12 cellular contexts compared by ENCODE assay signal in the genomic region with DNA sequence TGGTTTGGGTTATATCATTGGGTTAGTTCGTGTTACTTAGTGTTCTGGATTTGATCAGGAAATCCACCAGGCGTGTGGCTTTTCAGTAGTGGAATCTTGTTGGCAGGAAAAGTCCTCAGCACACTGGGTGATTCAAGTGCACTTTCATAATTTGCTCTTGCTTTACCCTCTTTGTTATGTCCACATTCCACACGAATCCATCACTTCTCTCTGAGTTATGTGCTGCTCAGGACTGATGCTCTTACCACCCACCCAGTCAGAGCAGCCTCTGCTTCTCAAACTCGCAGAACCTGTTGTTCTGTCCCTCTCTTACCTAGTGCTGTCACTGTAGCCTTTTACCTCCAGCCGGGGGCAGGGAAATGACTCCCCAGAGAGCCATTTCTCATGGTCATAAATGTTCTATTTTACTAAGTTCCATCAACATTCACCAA. TPM values are rescaled to one million over a fixed set of nuclear protein-coding genes. Genes with fewer than 3 reads are reported as not detected.
DNase-seq lines count a peak whose midpoint lies in the region; ATAC-seq, FAIRE-seq and TF ChIP-seq lines count a peak whose summit lies in the region.
"Had no signal": no experiment of that assay in that cellular context is flagged by ENCODE, and none has a peak within 500 bp of the region (broad histone marks: within the 10 kb centered on the region; RNA-seq: fewer than 3 reads in every experiment).

No MANE protein-coding gene starts in this region.

- no peak for TF ChIP-seq CTCF in nephron progenitor cell (IDR thresholded peaks at IDR 0.05)

- peak overlapping the region; percentile 5 for H3K27ac Mint-ChIP-seq in nephron progenitor cell

- no peak overlapping the region for H3K4me3 Mint-ChIP-seq in nephron progenitor cell

- H3K4me1 Mint-ChIP-seq in nephron progenitor cell = peaks cover 30% of the 10 kb centered on the region

- DNase-seq in EH (ENCODE audit: low read depth) (peak; percentile 83), NCI-H1930 (lab: John Stamatoyannopoulos, UW) (peak; percentile 36 to 66), epithelial cell of prostate (ENCODE audit: low read depth, low spot score) (peak; percentile 65), nephron progenitor cell (peak; percentile 33), dermis blood vessel endothelial cell (no peak), RCC 7860 (ENCODE audit: low spot score) (no peak)
- DNase-seq: aorta, KBM-7, right lobe of liver had no signal

- H3K27ac ChIP-seq in epithelial cell of prostate = no peak overlapping the region
- H3K27ac ChIP-seq: right lobe of liver had no signal

- H3K9me3 Mint-ChIP-seq in nephron progenitor cell = no peaks in the 10 kb centered on the region

- H3K36me3 Mint-ChIP-seq in nephron progenitor cell (ENCODE audit: low read depth) = peaks cover 18% of the 10 kb centered on the region

- no peak for FAIRE-seq in RCC 7860 (lab: Jason Lieb, UNC)

- H3K27me3 Mint-ChIP-seq in nephron progenitor cell (ENCODE audit: low read depth, poor library complexity) = peaks cover 7% of the 10 kb centered on the region

- ATAC-seq in HG03039 (IDR thresholded peaks at IDR 0.05; ENCODE audit: unreplicated experiment) = no peak
- no peak for ATAC-seq in HG02678 (IDR thresholded peaks at IDR 0.05; ENCODE audit: unreplicated experiment)
- ATAC-seq: right lobe of liver had no signal

RNA-seq across cellular contexts. Expression of gene SCRG1, which starts 37.2 kb away (rescaled TPM):
- total RNA-seq in dermis blood vessel endothelial cell = under 0.01 TPM in 1 of 2 replicates, not detected in the other
- total RNA-seq: NCI-H460, right lobe of liver had no signal

Comparison
In these comparisons a context has a peak if more than half of its experiments do, and no peak if none do; other contexts are left out.
1. DNase-seq: peak in EH (single experiment), NCI-H1930 (2 of 2), epithelial cell of prostate (single experiment) and nephron progenitor cell (single experiment); none in dermis blood vessel endothelial cell (single experiment) and RCC 7860 (single experiment).